In genomic region chr2:72973566-72974435, GRCh38 we compare ENCODE assay signal across 8 cellular contexts. TPM values are rescaled to one million over a fixed set of nuclear protein-coding genes. Genes with fewer than 3 reads are reported as not detected.
A peak's percentile ranks its signal among the peaks of the same experiment; 100 is the strongest.
DNase-seq lines count a peak whose midpoint lies in the region; ATAC-seq, FAIRE-seq and TF ChIP-seq lines count a peak whose summit lies in the region.

No MANE protein-coding gene starts in this region.

- no peak overlapping the region for H3K9ac ChIP-seq in endothelial cell of umbilical vein (replicated peaks; ENCODE audit: extremely low read depth, insufficient read depth, low read length)

- H3K4me1 Mint-ChIP-seq in WTC11 (peaks cover 46% of the 10 kb centered on the region), naive B cell (peaks cover 0 to 5% (median 0%) of the 10 kb centered on the region in 3 donors)

- H3K27me3 ChIP-seq in endothelial cell of umbilical vein (ENCODE audit: control insufficient read depth in 2 of 2, insufficient read depth in 2 of 2, low read length in 2 of 2) (no peaks in the 10 kb centered on the region), vagina (no peaks in the 10 kb centered on the region)

- H3K36me3 ChIP-seq in endothelial cell of umbilical vein (ENCODE audit: control insufficient read depth in 2 of 2, extremely low read depth in 1 of 2, insufficient read depth in 2 of 2, low read length in 2 of 2), result no peaks in the 10 kb centered on the region
- H3K36me3 ChIP-seq in vagina, result no peaks in the 10 kb centered on the region

- TF ChIP-seq POLR2A in endothelial cell of umbilical vein (IDR thresholded peaks at IDR 0.05; ENCODE audit: low read depth, low read length) (no peak), vagina (IDR thresholded peaks at IDR 0.05) (no peak)

- H3K27me3 Mint-ChIP-seq in WTC11 (ENCODE audit: low read depth), result no peaks in the 10 kb centered on the region
- no peaks in the 10 kb centered on the region for H3K27me3 Mint-ChIP-seq in naive B cell

- intact Hi-C loops in endothelial cell of umbilical vein (cut with micrococcal nuclease) (loop anchor here (1.0 kb wide), 1 partner anchor 82 kb away; no protein-coding TSS in a partner anchor), vagina (cut with DNase I) (no loop called here)

- no peaks in the 10 kb centered on the region for H3K9me1 ChIP-seq in endothelial cell of umbilical vein (replicated peaks; ENCODE audit: control insufficient read depth, extremely low read depth, insufficient read depth, low read length)

- H3K36me3 Mint-ChIP-seq in WTC11 (no peaks in the 10 kb centered on the region), naive B cell (no peaks in the 10 kb centered on the region)

- H3K4me1 ChIP-seq in endothelial cell of umbilical vein (ENCODE audit: control insufficient read depth, extremely low read depth, insufficient read depth, low read length) (no peaks in the 10 kb centered on the region), vagina (no peaks in the 10 kb centered on the region)

- H3K27ac ChIP-seq in endothelial cell of umbilical vein (ENCODE audit: insufficient read depth, low read depth, low read length) (no peak overlapping the region), vagina (no peak overlapping the region)

- H3K9me3 Mint-ChIP-seq in WTC11, result no peaks in the 10 kb centered on the region
- H3K9me3 Mint-ChIP-seq in naive B cell, result no peaks in the 10 kb centered on the region

- no peak overlapping the region for H3K4me3 ChIP-seq in AG09309 (ENCODE audit: control insufficient read depth, low read depth, low read length)
- no peak overlapping the region for H3K4me3 ChIP-seq in endothelial cell of umbilical vein (replicated peaks in 1 of 3; ENCODE audit: insufficient read depth in 1 of 3, low read depth in 1 of 3, low read length in 3 of 3)
- H3K4me3 ChIP-seq in vagina, result no peak overlapping the region

- H3K4me2 ChIP-seq in endothelial cell of umbilical vein (ENCODE audit: insufficient read depth, low read length), result no peak overlapping the region

- H3K9me3 ChIP-seq in endothelial cell of umbilical vein (replicated peaks; ENCODE audit: control insufficient read depth, insufficient read depth, low read length) (no peaks in the 10 kb centered on the region), vagina (no peaks in the 10 kb centered on the region)

- CTCF ChIA-PET in WTC11 (lab: Charles Lee), result interaction anchor here (0.6 to 6.9 kb wide), 46 partner anchors 10 to 282 kb away, joined by 3 to 175 read pairs (median 5); partner anchors contain the start of genes EMX1, RAB11FIP5 and SPR
- CTCF ChIA-PET in endothelial cell of umbilical vein (lab: Charles Lee), result interaction anchor here (0.5 to 4.8 kb wide), 46 partner anchors 8 to 716 kb away, joined by 3 to 178 read pairs (median 4); partner anchors contain the start of genes CCT7, EMX1 and SPR

- H3K4me3 Mint-ChIP-seq in WTC11 (no peak overlapping the region), naive B cell (no peak overlapping the region)

- H3K79me2 ChIP-seq in endothelial cell of umbilical vein (ENCODE audit: control insufficient read depth, insufficient read depth, low read length), result no peaks in the 10 kb centered on the region

- DNase-seq in AG09309 (ENCODE audit: low read depth) (no peak), GM13977 (ENCODE audit: low spot score) (peak; percentile 83), NCI-H2029 (lab: John Stamatoyannopoulos, UW) (peak; percentile 38), WTC11 (ENCODE audit: low spot score) (peak; percentile 78), endothelial cell of umbilical vein (ENCODE audit: low read depth, low spot score) (peak; percentile 46), naive B cell (peak; percentile 12), vagina (ENCODE audit: extremely low spot score in 2 of 2) (no peak)

- ATAC-seq in HG02885 (IDR thresholded peaks at IDR 0.05; ENCODE audit: poor library complexity, unreplicated experiment) (peak; percentile 93), WTC11 (peak; percentile 95), naive B cell (ENCODE audit: low read depth in 2 of 2) (peak; percentile 50 to 71)

- peak; percentile 86 for FAIRE-seq in endothelial cell of umbilical vein (lab: Jason Lieb, UNC)

- no TSS peak for BruUV-seq in endothelial cell of umbilical vein (replicated peaks; lab: Mats Ljungman, UMichigan)

- peak; percentile 91 for TF ChIP-seq CTCF in AG09309 (IDR thresholded peaks at IDR 0.05; ENCODE audit: control insufficient read depth, insufficient read depth, low read depth, low read length, missing control alignments)
- TF ChIP-seq CTCF in GM13977 (IDR thresholded peaks at IDR 0.05; ENCODE audit: extremely low read depth, insufficient read depth, missing control alignments), result peak; percentile 93
- peak; percentile 81 for TF ChIP-seq CTCF in WTC11 (IDR thresholded peaks at IDR 0.05)
- TF ChIP-seq CTCF in endothelial cell of umbilical vein (IDR thresholded peaks at IDR 0.05; ENCODE audit: extremely low read depth in 1 of 2, insufficient read depth in 1 of 2, low read depth in 1 of 2, low read length in 2 of 2), result peak; percentile 80 to 92
- peak in 2 of 3 experiments; percentile 17 to 25 for TF ChIP-seq CTCF in vagina (IDR thresholded peaks at IDR 0.05)

- dilution Hi-C loops in endothelial cell of umbilical vein (cut with MboI; ENCODE audit: extremely low pct_ligation_motif_present, low sequenced_read_pairs), result no loop called here

- H4K20me1 ChIP-seq in endothelial cell of umbilical vein (replicated peaks; ENCODE audit: control insufficient read depth, extremely low read depth, insufficient read depth, low read length), result no peaks in the 10 kb centered on the region

- POLR2A ChIA-PET in WTC11 (lab: Charles Lee) (interaction anchor here (0.6 to 1.6 kb wide), 4 partner anchors 10 to 80 kb away, joined by 3 to 5 read pairs (median 4); no protein-coding TSS in a partner anchor), endothelial cell of umbilical vein (lab: Charles Lee) (no interaction called here)

- no peak overlapping the region for H2AFZ ChIP-seq in endothelial cell of umbilical vein (ENCODE audit: low read depth, low read length)

- H3K27ac Mint-ChIP-seq in WTC11 (no peak overlapping the region), naive B cell (peak overlapping the region in 1 of 6 donors; percentile 44)

- in situ Hi-C loops in GM13977 (cut with MboI; ENCODE audit: low pct_unique_long_range_greater_than_20kb, low sequenced_read_pairs, unreplicated experiment), result no loop called here

TF ChIP-seq in WTC11, 78 proteins besides CTCF, POLR2A, EP300 and RAD21 (continues in another document):
- no peak for TF ChIP-seq TEAD4 (CRISPR knock-in tag; IDR thresholded peaks at IDR 0.05)
- TF ChIP-seq FOXP1 (CRISPR knock-in tag; IDR thresholded peaks at IDR 0.05; ENCODE audit: borderline replicate concordance), result no peak
- 0 out of 2 replicates have a peak, but pooled peaks have one; percentile 14 for TF ChIP-seq MAX (CRISPR knock-in tag; IDR thresholded peaks at IDR 0.05)
- no peak for TF ChIP-seq CDX4 (CRISPR knock-in tag; IDR thresholded peaks at IDR 0.05; ENCODE audit: borderline replicate concordance)

TF ChIP-seq in endothelial cell of umbilical vein, 7 proteins besides CTCF, POLR2A, EP300 and RAD21:
- no peak for TF ChIP-seq EZH2 (IDR thresholded peaks at IDR 0.05; ENCODE audit: borderline replicate concordance, low read depth, low read length, severe bottlenecking)
- TF ChIP-seq GATA2 (IDR thresholded peaks at IDR 0.05; ENCODE audit: insufficient read depth, insufficient read length, low read depth, low read length), result no peak
- no peak for TF ChIP-seq FOS (IDR thresholded peaks at IDR 0.05; ENCODE audit: borderline replicate concordance, insufficient read depth, low read length)
- TF ChIP-seq JUN (IDR thresholded peaks at IDR 0.05; ENCODE audit: borderline replicate concordance, insufficient read depth, insufficient read length, low read depth), result no peak

RNA-seq across cellular contexts. Expression of gene EMX1, which starts 56.5 kb away (rescaled TPM):
- total RNA-seq in WTC11 (2021) (3.6 to 4.4 TPM (median 3.8 TPM) in 3 replicates), endothelial cell of umbilical vein (not detected in 2 replicates), vagina (not detected)
- polyA plus RNA-seq in endothelial cell of umbilical vein (not detected in 2 replicates), naive B cell (ENCODE audit: low read depth in 6 of 6) (under 1 TPM in 1 of 6 donors, not detected in 5; 0.12 TPM)
- polyA plus RNA-seq in endothelial cell of umbilical vein (2011; cell fraction: cytosol; rRNA removed), result not detected in 2 replicates
- polyA plus RNA-seq in endothelial cell of umbilical vein (2011; cell fraction: nucleus; rRNA removed), result not detected in 2 replicates
- not detected in 2 replicates for polyA plus RNA-seq in endothelial cell of umbilical vein (2012)
- not detected in 2 replicates for polyA minus RNA-seq in endothelial cell of umbilical vein
- not detected for polyA minus RNA-seq in endothelial cell of umbilical vein (2011; cell fraction: cytosol; rRNA and poly(A)+ RNA removed)
- not detected in 2 replicates for polyA minus RNA-seq in endothelial cell of umbilical vein (2011; cell fraction: nucleus; rRNA and poly(A)+ RNA removed)

Comparison
In these comparisons a context has a peak if more than half of its experiments do, and no peak if none do; other contexts are left out.
1. DNase-seq: peak in GM13977 (single experiment), NCI-H2029 (single experiment), WTC11 (single experiment), endothelial cell of umbilical vein (single experiment) and naive B cell (single experiment); none in AG09309 (single experiment) and vagina (0 of 2).
2. CTCF ChIP-seq: peak in every context shown above with its lines; median percentile 93 in GM13977; 91 in AG09309; 86 in endothelial cell of umbilical vein; 81 in WTC11; 21 in vagina.
3. Peak in every context shown above with its lines, with median percentiles within 50 percentile points of each other: ATAC-seq.